9 cellular contexts compared by ENCODE assay signal in the genomic region with DNA sequence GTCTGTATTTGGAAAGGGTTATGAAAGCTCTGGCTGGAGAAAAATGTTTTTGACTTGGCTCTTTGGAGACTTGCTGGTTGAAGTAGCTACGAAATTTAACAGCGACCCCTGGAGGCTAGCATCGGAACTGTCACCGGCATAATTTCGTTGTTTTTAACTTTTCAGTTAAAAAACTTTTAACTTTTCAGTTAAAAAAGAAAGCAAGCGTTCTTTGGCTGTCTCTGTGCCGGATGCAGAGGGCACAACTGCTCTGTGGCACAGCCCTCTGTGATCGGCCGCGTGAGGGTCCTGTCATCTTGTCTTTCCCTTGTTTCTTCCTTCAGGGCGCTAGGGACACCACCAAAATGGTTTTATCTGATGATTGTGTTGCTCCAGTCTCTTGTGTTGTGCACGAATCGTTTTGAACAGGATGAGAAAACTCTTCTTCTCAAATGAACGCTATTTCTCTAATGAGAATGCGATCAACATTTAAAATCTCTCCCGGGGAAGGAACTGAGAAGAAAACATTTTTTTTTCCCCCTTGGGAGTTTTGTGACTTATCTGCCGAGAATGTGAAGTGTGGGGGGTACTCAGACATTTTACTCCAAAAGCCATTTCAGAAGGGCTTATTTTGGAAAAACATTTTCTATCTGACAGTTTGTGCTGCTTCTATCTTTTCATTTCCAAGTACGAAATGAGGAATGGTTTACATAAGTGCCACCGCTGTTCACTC. TPM values are rescaled to one million over a fixed set of nuclear protein-coding genes. Genes with fewer than 3 reads are reported as not detected.
DNase-seq lines count a peak whose midpoint lies in the region; ATAC-seq, FAIRE-seq and TF ChIP-seq lines count a peak whose summit lies in the region.
"Had no signal": no experiment of that assay in that cellular context is flagged by ENCODE, and none has a peak within 500 bp of the region (broad histone marks: within the 10 kb centered on the region; RNA-seq: fewer than 3 reads in every experiment).

No MANE protein-coding gene starts in this region.

- H3K79me2 ChIP-seq in astrocyte (ENCODE audit: insufficient read depth, low read length): no peaks in the 10 kb centered on the region

- POLR2A ChIA-PET in CD4-positive, alpha-beta T cell (lab: Charles Lee): no interaction called here

- H3K27ac ChIP-seq in CD4-positive, alpha-beta T cell (ENCODE audit: low read depth, low read length): no peak overlapping the region
- H3K27ac ChIP-seq in SJSA1: no peak overlapping the region
- H3K27ac ChIP-seq in astrocyte (ENCODE audit: low read depth, low read length): peak overlapping the region; percentile 64
- H3K27ac ChIP-seq in iPS-20b (ENCODE audit: low read length): no peak overlapping the region

- peaks cover 53% of the 10 kb centered on the region for H3K27me3 Mint-ChIP-seq in CD4-positive, alpha-beta T cell
- H3K27me3 Mint-ChIP-seq in HFFc6 (ENCODE audit: insufficient read depth): peaks cover 4% of the 10 kb centered on the region
- H3K27me3 Mint-ChIP-seq in astrocyte (ENCODE audit: low read depth, unreplicated experiment): peaks cover 13% of the 10 kb centered on the region

- no peak for ATAC-seq in CD4-positive, alpha-beta T cell (ENCODE audit: poor library complexity)
- no peak for ATAC-seq in HG03378 (IDR thresholded peaks at IDR 0.05; ENCODE audit: unreplicated experiment)

- H2AFZ ChIP-seq in astrocyte (ENCODE audit: low read depth, low read length): peak overlapping the region; percentile 97

- peaks cover 7% of the 10 kb centered on the region for H3K4me1 Mint-ChIP-seq in CD4-positive, alpha-beta T cell (ENCODE audit: low read depth)
- H3K4me1 Mint-ChIP-seq in HFFc6 (ENCODE audit: low read depth): peaks cover 6% of the 10 kb centered on the region
- peaks cover 6% of the 10 kb centered on the region for H3K4me1 Mint-ChIP-seq in astrocyte (ENCODE audit: low read depth, unreplicated experiment)

- H3K4me3 Mint-ChIP-seq in CD4-positive, alpha-beta T cell: no peak overlapping the region
- peak overlapping the region; percentile 84 for H3K4me3 Mint-ChIP-seq in HFFc6
- H3K4me3 Mint-ChIP-seq in astrocyte (ENCODE audit: unreplicated experiment): peak overlapping the region; percentile 51

- H3K9ac ChIP-seq in astrocyte (ENCODE audit: low read length) (peak overlapping the region; percentile 88), iPS-20b (ENCODE audit: low read depth, low read length) (peak overlapping the region; percentile 57)

- intact Hi-C loops in CD4-positive, alpha-beta T cell (cut with DNase I, micrococcal nuclease): loop anchor here (1.0 to 10.0 kb wide), 2 partner anchors 96 to 217 kb away; no protein-coding TSS in a partner anchor

- H3K36me3 Mint-ChIP-seq in CD4-positive, alpha-beta T cell (ENCODE audit: low read depth): no peaks in the 10 kb centered on the region
- H3K36me3 Mint-ChIP-seq in HFFc6 (ENCODE audit: low read depth): no peaks in the 10 kb centered on the region
- H3K36me3 Mint-ChIP-seq in astrocyte (ENCODE audit: low read depth, unreplicated experiment): no peaks in the 10 kb centered on the region

- H3K9me3 ChIP-seq in CD4-positive, alpha-beta T cell (ENCODE audit: control insufficient read depth, low read length): no peaks in the 10 kb centered on the region
- no peaks in the 10 kb centered on the region for H3K9me3 ChIP-seq in SJSA1 (replicated peaks)
- no peaks in the 10 kb centered on the region for H3K9me3 ChIP-seq in astrocyte (ENCODE audit: insufficient read depth, low read depth, low read length)
- no peaks in the 10 kb centered on the region for H3K9me3 ChIP-seq in iPS-20b (ENCODE audit: insufficient read depth, low read depth, low read length)

- H3K36me3 ChIP-seq in SJSA1 (no peaks in the 10 kb centered on the region), astrocyte (ENCODE audit: insufficient read depth, low read length) (no peaks in the 10 kb centered on the region), iPS-20b (ENCODE audit: insufficient read depth, low read depth, low read length) (no peaks in the 10 kb centered on the region)

- peak overlapping the region; percentile 98 for H3K4me2 ChIP-seq in astrocyte (ENCODE audit: low read length)

- peak; percentile 90 for TF ChIP-seq CTCF in CD4-positive, alpha-beta T cell (IDR thresholded peaks at IDR 0.05)
- TF ChIP-seq CTCF in HFFc6 (IDR thresholded peaks at IDR 0.05): peak; percentile 98
- peak; percentile 98 for TF ChIP-seq CTCF in astrocyte (IDR thresholded peaks at IDR 0.05; ENCODE audit: insufficient read depth, low read depth, low read length)

- H3K27me3 ChIP-seq in CD4-positive, alpha-beta T cell (ENCODE audit: control insufficient read depth, insufficient read depth, low read length): peaks cover 19% of the 10 kb centered on the region
- H3K27me3 ChIP-seq in SJSA1 (replicated peaks): no peaks in the 10 kb centered on the region; the same call in 1 of the 2 replicates
- no peaks in the 10 kb centered on the region for H3K27me3 ChIP-seq in astrocyte (ENCODE audit: insufficient read depth, low read length)
- H3K27me3 ChIP-seq in iPS-20b (ENCODE audit: insufficient read depth, low read length): no peaks in the 10 kb centered on the region

- FAIRE-seq in astrocyte (lab: Jason Lieb, UNC): peak; percentile 41

- H4K20me1 ChIP-seq in astrocyte (ENCODE audit: insufficient read depth, low read length): no peaks in the 10 kb centered on the region

- no peaks in the 10 kb centered on the region for H3K9me3 Mint-ChIP-seq in CD4-positive, alpha-beta T cell
- no peaks in the 10 kb centered on the region for H3K9me3 Mint-ChIP-seq in HFFc6
- H3K9me3 Mint-ChIP-seq in astrocyte (ENCODE audit: unreplicated experiment): no peaks in the 10 kb centered on the region

- no peak overlapping the region for H3K27ac Mint-ChIP-seq in CD4-positive, alpha-beta T cell
- no peak overlapping the region for H3K27ac Mint-ChIP-seq in HFFc6
- no peak overlapping the region for H3K27ac Mint-ChIP-seq in astrocyte (ENCODE audit: unreplicated experiment)

- peak; percentile 4 to 39 (median 22) for DNase-seq in CD4-positive, alpha-beta T cell
- DNase-seq in HFFc6: peak; percentile 8
- peak in 1 of 2 experiments; percentile 65 for DNase-seq in SJSA1 (ENCODE audit: low read depth in 1 of 2, low spot score in 2 of 2)
- no peak for DNase-seq in astrocyte (ENCODE audit: low read depth)
- DNase-seq in stimulated activated CD4-positive, alpha-beta T cell treated with anti-CD3 and anti-CD28 coated beads, Interleukin-1b, Interleukin-23, amount 100 ng/mL, for 24 hours (ENCODE audit: low read depth in 4 of 4, low spot score in 1 of 4): peak; percentile 6 to 13 (median 10)
- no peak for DNase-seq in islet precursor cell

- H3K4me1 ChIP-seq in SJSA1 (replicated peaks) (no peaks in the 10 kb centered on the region), astrocyte (ENCODE audit: insufficient read depth, low read length) (no peaks in the 10 kb centered on the region), iPS-20b (ENCODE audit: insufficient read depth, low read length) (no peaks in the 10 kb centered on the region)

- CTCF ChIA-PET in CD4-positive, alpha-beta T cell (lab: Charles Lee): interaction anchor here (0.7 to 1.5 kb wide), 4 partner anchors 11 to 98 kb away, joined by 3 to 4 read pairs (median 3); no protein-coding TSS in a partner anchor

- H3K4me3 ChIP-seq in SJSA1 (peak overlapping the region; percentile 19), astrocyte (ENCODE audit: insufficient read depth, low read depth, low read length) (peak overlapping the region; percentile 73), iPS-20b (ENCODE audit: low read length) (peak overlapping the region; percentile 54)

RNA-seq across cellular contexts. Expression of gene ADCYAP1, which starts 57.1 kb away (rescaled TPM):
- not detected for total RNA-seq in CD4-positive, alpha-beta T cell
- total RNA-seq in HFFc6 (2021; fragmentation: NEBNext Ultra II Directional; extraction: Animal tissue kit (Norgen Biotek cat#: 25700)): not detected
- total RNA-seq in SJSA1 (2014; rRNA removed; shearing (Covaris generic)): not detected in 2 replicates
- total RNA-seq in astrocyte: not detected in 2 replicates
- total RNA-seq: activated CD8-positive, alpha-beta memory T cell treated with anti-CD3 and anti-CD28 coated beads for 36 hours had no signal

Comparison
In these comparisons a context has a peak if more than half of its experiments do, and no peak if none do; other contexts are left out.
1. DNase-seq: peak in CD4-positive, alpha-beta T cell (10 of 10), HFFc6 (single experiment) and stimulated activated CD4-positive, alpha-beta T cell treated with anti-CD3 and anti-CD28 coated beads, Interleukin-1b, Interleukin-23, amount 100 ng/mL, for 24 hours (4 of 4); none in astrocyte (single experiment) and islet precursor cell (single experiment).
2. H3K4me3 ChIP-seq: peak in every context shown above with its lines; median percentile 73 in astrocyte; 54 in iPS-20b; 19 in SJSA1.
3. Peak in every context shown above with its lines, with median percentiles within 50 percentile points of each other: CTCF ChIP-seq.